In the genomic region with DNA sequence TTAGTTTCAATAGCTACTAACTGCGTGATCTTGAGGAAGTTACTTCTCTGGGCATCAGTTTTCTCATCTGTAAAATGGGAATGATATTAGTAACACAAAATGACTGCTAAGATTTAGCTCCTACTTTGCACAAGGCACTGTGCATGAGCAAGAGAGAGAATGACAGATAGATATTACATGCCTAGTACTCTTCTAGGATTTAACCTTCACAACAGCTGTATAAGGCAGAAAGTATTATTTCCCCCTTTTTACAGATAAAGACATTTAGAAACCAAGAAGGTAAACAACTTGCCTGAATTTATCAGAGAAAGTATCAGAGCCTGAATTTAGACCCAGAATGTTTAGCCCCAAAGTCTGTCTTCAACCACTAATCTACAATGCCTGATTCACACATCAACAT, we compare ENCODE assay signal across 24 cellular contexts.
"Had no signal": no experiment of that assay in that cellular context is flagged by ENCODE, and none has a peak within 500 bp of the region (broad histone marks: within the 10 kb centered on the region; RNA-seq: fewer than 3 reads in every experiment).

No MANE protein-coding gene starts in this region.

- H3K4me3 ChIP-seq: dorsolateral prefrontal cortex, gastrocnemius medialis, lung, pancreas, right lobe of liver, smooth muscle cell, suprapubic skin, vagina had no signal

- H3K27me3 ChIP-seq: dorsolateral prefrontal cortex, gastrocnemius medialis, neutrophil, pancreas, right lobe of liver, suprapubic skin, vagina had no signal

- H3K9me3 ChIP-seq: gastrocnemius medialis, neutrophil, pancreas, right lobe of liver, suprapubic skin, vagina had no signal

- ATAC-seq: esophagus mucosa; left lobe of liver; natural killer cell treated with Interleukin-12 subunit alpha and Interleukin-12 subunit beta and Interleukin-15 and Interleukin-18, amount 100 ng/mL, for 72 hours; pancreas; right lobe of liver; stimulated activated naive CD8-positive, alpha-beta T cell treated with anti-CD3 and anti-CD28 coated beads, Interleukin-15, amount 100 ng/mL, for 72 hours had no signal

- H3K4me1 ChIP-seq: pancreas, right lobe of liver, suprapubic skin, vagina had no signal

- FAIRE-seq: kidney, pancreas had no signal

- DNase-seq: dorsolateral prefrontal cortex; effector CD4-positive, alpha-beta T cell; foreskin fibroblast; gastrocnemius medialis; head of caudate nucleus; kidney; pancreas; right lobe of liver; stimulated activated CD4-positive, alpha-beta T cell treated with anti-CD3 and anti-CD28 coated beads, Interleukin-12 subunit alpha, Interleukin-12 subunit beta, amount 100 ng/mL, for 4 hours; stimulated activated CD4-positive, alpha-beta T cell treated with anti-CD3 and anti-CD28 coated beads, Interleukin-1b, Interleukin-23, amount 100 ng/mL, for 48 hours; stimulated activated CD4-positive, alpha-beta T cell treated with anti-CD3 and anti-CD28 coated beads, Interleukin-4, amount 100 ng/mL, for 1 hour; stimulated activated CD8-positive, alpha-beta memory T cell treated with anti-CD3 and anti-CD28 coated beads, Interleukin-4, amount 100 ng/mL, for 48 hours; stimulated activated naive CD4-positive, alpha-beta T cell; stimulated activated naive CD8-positive, alpha-beta T cell treated with anti-CD3 and anti-CD28 coated beads, Interleukin-15, amount 100 ng/mL, for 72 hours; trophoblast cell had no signal

- H3K36me3 ChIP-seq: gastrocnemius medialis, neutrophil, pancreas, right lobe of liver, suprapubic skin, vagina had no signal

- H3K27ac ChIP-seq: epithelial cell of prostate, neutrophil, pancreas, right lobe of liver, suprapubic skin, vagina had no signal
